Comparison of ENCODE assay signal across 22 cellular contexts in genomic region chr13:100040196-100040595, GRCh38. TPM values are rescaled to one million over a fixed set of nuclear protein-coding genes. Genes with fewer than 3 reads are reported as not detected.
DNase-seq lines count a peak whose midpoint lies in the region; ATAC-seq and TF ChIP-seq lines count a peak whose summit lies in the region.
"Had no signal": no experiment of that assay in that cellular context is flagged by ENCODE, and none has a peak within 500 bp of the region (broad histone marks: within the 10 kb centered on the region; RNA-seq: fewer than 3 reads in every experiment).

No MANE protein-coding gene starts in this region.

- H3K36me3 Mint-ChIP-seq in Caco-2 (ENCODE audit: insufficient read depth, unreplicated experiment), result no peaks in the 10 kb centered on the region
- H3K36me3 Mint-ChIP-seq: activated CD4-positive, alpha-beta memory T cell treated with anti-CD3 and anti-CD28 coated beads for 36 hours; activated naive CD8-positive, alpha-beta T cell treated with anti-CD3 and anti-CD28 coated beads for 36 hours; CD8-positive, alpha-beta T cell had no signal

- H3K27me3 Mint-ChIP-seq in Caco-2 (ENCODE audit: insufficient read depth, unreplicated experiment), result no peaks in the 10 kb centered on the region
- H3K27me3 Mint-ChIP-seq: activated naive CD8-positive, alpha-beta T cell treated with anti-CD3 and anti-CD28 coated beads for 36 hours had no signal

- H3K4me3 ChIP-seq in Caco-2 (ENCODE audit: low read depth, low read length) (no peak overlapping the region), stomach (no peak overlapping the region)
- H3K4me3 ChIP-seq: GM12878, PC-9, sigmoid colon, suprapubic skin had no signal

- ATAC-seq in GM18873 (IDR thresholded peaks at IDR 0.05; ENCODE audit: low FRiP score, unreplicated experiment), result no peak
- no peak for ATAC-seq in GM18867 (IDR thresholded peaks at IDR 0.05; ENCODE audit: unreplicated experiment)
- ATAC-seq: activated T-cell treated with anti-CD3 and anti-CD28 coated beads, Interleukin-2, amount 50 U/mL, for 4 hours; CD8-positive, alpha-beta T cell; GM12878; left cardiac atrium had no signal

- POLR2A ChIA-PET in Caco-2 (lab: Charles Lee), result no interaction called here

- H3K4me1 ChIP-seq in Caco-2, result peaks cover 8% of the 10 kb centered on the region
- H3K4me1 ChIP-seq in stomach, result peaks cover 0 to 8% (median 5%) of the 10 kb centered on the region in 4 donors
- H3K4me1 ChIP-seq: sigmoid colon had no signal

- H3K9me3 Mint-ChIP-seq in Caco-2 (ENCODE audit: unreplicated experiment), result no peaks in the 10 kb centered on the region
- H3K9me3 Mint-ChIP-seq: activated CD4-positive, alpha-beta memory T cell treated with anti-CD3 and anti-CD28 coated beads for 36 hours; activated naive CD8-positive, alpha-beta T cell treated with anti-CD3 and anti-CD28 coated beads for 36 hours; activated T-cell treated with anti-CD3 and anti-CD28 coated beads, Interleukin-2, amount 50 U/mL, for 4 hours; CD8-positive, alpha-beta T cell had no signal

- H3K36me3 ChIP-seq in Caco-2 (ENCODE audit: control insufficient read depth, insufficient read depth, low read length), result no peaks in the 10 kb centered on the region
- no peaks in the 10 kb centered on the region for H3K36me3 ChIP-seq in stomach
- H3K36me3 ChIP-seq: sigmoid colon, suprapubic skin had no signal

- CTCF ChIA-PET in Caco-2 (lab: Charles Lee), result interaction anchor here (0.8 kb wide), 1 partner anchor 195 kb away, joined by 3 read pairs; no protein-coding TSS in a partner anchor

- H3K4me3 Mint-ChIP-seq in Caco-2 (ENCODE audit: unreplicated experiment), result peak overlapping the region; percentile 15
- H3K4me3 Mint-ChIP-seq: activated CD4-positive, alpha-beta memory T cell treated with anti-CD3 and anti-CD28 coated beads for 36 hours; activated naive CD8-positive, alpha-beta T cell treated with anti-CD3 and anti-CD28 coated beads for 36 hours; activated T-cell treated with anti-CD3 and anti-CD28 coated beads, Interleukin-2, amount 50 U/mL, for 4 hours; CD8-positive, alpha-beta T cell had no signal

- no peak for TF ChIP-seq CTCF in Caco-2 (IDR thresholded peaks at IDR 0.05; ENCODE audit: insufficient read depth in 1 of 2, low read depth in 1 of 2, low read length in 1 of 2, severe bottlenecking in 1 of 2, unreplicated experiment in 1 of 2)
- TF ChIP-seq CTCF in stomach (IDR thresholded peaks at IDR 0.05), result no peak

- peaks cover 14% of the 10 kb centered on the region for H3K4me1 Mint-ChIP-seq in Caco-2 (ENCODE audit: low read depth, unreplicated experiment)
- H3K4me1 Mint-ChIP-seq: activated naive CD8-positive, alpha-beta T cell treated with anti-CD3 and anti-CD28 coated beads for 36 hours had no signal

- no peak overlapping the region for H3K27ac Mint-ChIP-seq in Caco-2 (ENCODE audit: unreplicated experiment)
- H3K27ac Mint-ChIP-seq: activated CD4-positive, alpha-beta memory T cell treated with anti-CD3 and anti-CD28 coated beads for 36 hours; activated naive CD8-positive, alpha-beta T cell treated with anti-CD3 and anti-CD28 coated beads for 36 hours; CD8-positive, alpha-beta T cell had no signal

- no peak for TF ChIP-seq POLR2A in stomach (IDR thresholded peaks at IDR 0.05)

- 11 to 26% (median 19%) methylated on average over 3 of the region's 3 CpGs for WGBS in stomach, 5 donors

- DNase-seq in Caco-2, result no peak
- peak; percentile 33 for DNase-seq in NCI-H1436 (lab: John Stamatoyannopoulos, UW)
- peak; percentile 94 for DNase-seq in NCI-H748 treated with DMSO at 0.1 percent for 48 hours (lab: John Stamatoyannopoulos, UW)
- peak; percentile 2 for DNase-seq in fibroblast of peridontal ligament (ENCODE audit: extremely low read depth)
- DNase-seq in epidermal melanocyte (ENCODE audit: insufficient read length, low spot score), result no peak
- no peak for DNase-seq in stomach
- DNase-seq: activated CD4-positive, alpha-beta memory T cell treated with anti-CD3 and anti-CD28 coated beads for 36 hours; activated naive CD8-positive, alpha-beta T cell treated with anti-CD3 and anti-CD28 coated beads for 36 hours; activated T-cell treated with anti-CD3 and anti-CD28 coated beads, Interleukin-2, amount 50 U/mL, for 4 hours; CD8-positive, alpha-beta T cell; effector memory CD4-positive, alpha-beta T cell; Kasumi-1; left cardiac atrium; NCI-H187 treated with DMSO at 0.1 percent for 48 hours; PC-9; sigmoid colon had no signal

- BruUV-seq in Caco-2 (replicated peaks; lab: Mats Ljungman, UMichigan), result no TSS peak

- H3K9me3 ChIP-seq in Caco-2 (no peaks in the 10 kb centered on the region), stomach (no peaks in the 10 kb centered on the region)
- H3K9me3 ChIP-seq: sigmoid colon, suprapubic skin had no signal

- H3K27me3 ChIP-seq in Caco-2 (replicated peaks; ENCODE audit: control insufficient read depth, insufficient read depth, low read length) (no peaks in the 10 kb centered on the region), stomach (no peaks in the 10 kb centered on the region)
- H3K27me3 ChIP-seq: sigmoid colon, suprapubic skin had no signal

- H3K27ac ChIP-seq in stomach, result no peak overlapping the region
- H3K27ac ChIP-seq: PC-9, sigmoid colon, suprapubic skin had no signal

- no peak for TF ChIP-seq EP300 in stomach (IDR thresholded peaks at IDR 0.05)

- intact Hi-C loops in Caco-2 (cut with micrococcal nuclease; ENCODE audit: unreplicated experiment) (loop anchor here (5.0 kb wide), 2 partner anchors 197 to 472 kb away; no protein-coding TSS in a partner anchor), stomach (cut with DNase I; ENCODE audit: low total_unique reads) (no loop called here)

RNA-seq across cellular contexts. Expression of gene PCCA, which starts 48.7 kb away (rescaled TPM):
- total RNA-seq in Caco-2 (2022), result 38.5 and 39.9 TPM in 2 replicates
- total RNA-seq in stomach, result 100 to 1,000 TPM in 3 of 5 donors, 10 to 100 TPM in 2; 76.4 to 140 (median 114) TPM
- polyA plus RNA-seq in stomach, result 10 to 100 TPM; 31.4 to 42.6 (median 33.1) TPM

RNA-seq across cellular contexts. Expression of gene ZIC2, which starts 58.6 kb away (rescaled TPM):
- 1.3 and 1.9 TPM in 2 replicates for total RNA-seq in Caco-2 (2022)
- not detected for total RNA-seq in stomach
- polyA plus RNA-seq in stomach, result not detected
- total RNA-seq: activated CD4-positive, alpha-beta memory T cell treated with anti-CD3 and anti-CD28 coated beads for 36 hours; activated naive CD8-positive, alpha-beta T cell treated with anti-CD3 and anti-CD28 coated beads for 36 hours; cardiac septum; CD8-positive, alpha-beta T cell; fibroblast of villous mesenchyme; GM12878; left cardiac atrium; sigmoid colon; suprapubic skin had no signal

Comparison
In these comparisons a context has a peak if more than half of its experiments do, and no peak if none do; other contexts are left out.
1. DNase-seq: peak in NCI-H1436 (single experiment), NCI-H748 treated with DMSO at 0.1 percent for 48 hours (single experiment) and fibroblast of peridontal ligament (single experiment); none in Caco-2 (0 of 2), epidermal melanocyte (single experiment) and stomach (single experiment).